In the genomic region with DNA sequence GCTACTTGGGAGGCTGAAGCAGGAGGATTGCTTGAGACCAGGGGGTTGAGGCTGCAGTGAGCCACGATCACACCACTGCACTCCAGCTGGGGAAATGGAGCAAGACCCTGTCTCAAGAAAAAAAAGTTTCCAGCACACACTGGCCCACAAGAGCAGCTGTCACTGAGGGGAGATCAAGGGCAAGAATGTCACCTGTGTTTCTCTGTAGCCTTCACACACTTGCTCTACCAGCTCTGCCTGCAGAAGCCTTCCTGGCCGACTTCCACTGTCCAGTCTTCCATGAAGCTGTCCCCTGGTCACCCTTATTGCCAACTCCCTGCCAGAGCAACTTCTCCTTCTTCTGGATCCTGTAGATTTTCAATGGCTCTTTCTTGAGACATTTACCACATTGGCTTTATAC, we compare ENCODE assay signal across 35 cellular contexts.
"Had no signal": no experiment of that assay in that cellular context is flagged by ENCODE, and none has a peak within 500 bp of the region (broad histone marks: within the 10 kb centered on the region; RNA-seq: fewer than 3 reads in every experiment).

No MANE protein-coding gene starts in this region.

- H3K27ac ChIP-seq: breast epithelium, cardiac muscle cell, colonic mucosa, dorsolateral prefrontal cortex, epithelial cell of prostate, WERI-Rb-1 had no signal

- H3K36me3 Mint-ChIP-seq: activated CD4-positive, alpha-beta memory T cell treated with anti-CD3 and anti-CD28 coated beads for 36 hours; activated naive CD8-positive, alpha-beta T cell; brain had no signal

- H3K27me3 Mint-ChIP-seq: activated CD4-positive, alpha-beta T cell treated with anti-CD3 and anti-CD28 coated beads, Interleukin-2, amount 10 ng/mL, durations not matched to agents 24 days and 14 days; dendritic cell treated with granulocyte-macrophage colony-stimulating factor and Interleukin-4, amounts not matched to agents 40 ng/mL and 50 ng/mL, for 4 days had no signal

- FAIRE-seq: endometrium, endothelial cell of umbilical vein, frontal cortex had no signal

- H3K4me1 Mint-ChIP-seq: activated B cell treated with CpG ODN at 0.5 μM for 24 hours; activated CD4-positive, alpha-beta T cell treated with anti-CD3 and anti-CD28 coated beads for 36 hours; activated CD4-positive, alpha-beta T cell treated with anti-CD3 and anti-CD28 coated beads, Interleukin-2, amount 10 ng/mL, durations not matched to agents 24 days and 14 days; activated T-helper 17 cell treated with anti-CD3 and anti-CD28 coated beads, Interleukin-2, amount 50 U/mL, for 72 hours had no signal

- H3K4me3 ChIP-seq: breast epithelium, cardiac muscle cell, colonic mucosa, dorsolateral prefrontal cortex had no signal

- ATAC-seq: activated CD4-positive, alpha-beta T cell treated with anti-CD3 and anti-CD28 coated beads for 36 hours; activated CD4-positive, CD25-positive, alpha-beta regulatory T cell treated with anti-CD3 and anti-CD28 coated beads, Interleukin-2, amount 50 U/mL, for 24 hours; activated CD8-positive, alpha-beta T cell treated with anti-CD3 and anti-CD28 coated beads, Interleukin-2, amount 10 ng/mL, durations not matched to agents 7 days and 5 days; activated T-cell treated with anti-CD3 and anti-CD28 coated beads, Interleukin-2, amount 50 U/mL, for 4 hours; activated T-helper 17 cell treated with anti-CD3 and anti-CD28 coated beads, Interleukin-2, amount 50 U/mL, for 72 hours; effector memory CD8-positive, alpha-beta T cell; T-helper 17 cell had no signal

- H3K27ac Mint-ChIP-seq: activated B cell treated with CpG ODN at 0.5 μM for 24 hours; activated CD4-positive, alpha-beta memory T cell treated with anti-CD3 and anti-CD28 coated beads for 36 hours; activated CD4-positive, alpha-beta T cell treated with anti-CD3 and anti-CD28 coated beads for 36 hours; activated CD4-positive, alpha-beta T cell treated with anti-CD3 and anti-CD28 coated beads, Interleukin-2, amount 10 ng/mL, durations not matched to agents 24 days and 14 days; activated CD8-positive, alpha-beta T cell treated with anti-CD3 and anti-CD28 coated beads, Interleukin-2, amount 10 ng/mL, durations not matched to agents 7 days and 5 days; activated naive CD8-positive, alpha-beta T cell; activated T-helper 17 cell treated with anti-CD3 and anti-CD28 coated beads, Interleukin-2, amount 50 U/mL, for 72 hours; brain; dendritic cell treated with granulocyte-macrophage colony-stimulating factor and Interleukin-4, amounts not matched to agents 40 ng/mL and 50 ng/mL, for 4 days; effector memory CD8-positive, alpha-beta T cell; T-helper 17 cell; T-helper 2 cell treated with Interferon-gamma antibody and Interleukin-4, amounts not matched to agents 5 μg/mL and 100 μg/mL, for 36 hours had no signal

- H3K4me1 ChIP-seq: breast epithelium, colonic mucosa had no signal

- H3K36me3 ChIP-seq: breast epithelium, cardiac muscle cell, colonic mucosa, WERI-Rb-1 had no signal

- H3K9me3 Mint-ChIP-seq: activated B cell treated with CpG ODN at 0.5 μM for 24 hours; activated CD4-positive, alpha-beta memory T cell treated with anti-CD3 and anti-CD28 coated beads for 36 hours; activated CD4-positive, alpha-beta T cell treated with anti-CD3 and anti-CD28 coated beads, Interleukin-2, amount 10 ng/mL, durations not matched to agents 24 days and 14 days; activated T-cell treated with anti-CD3 and anti-CD28 coated beads, Interleukin-2, amount 50 U/mL, for 4 hours; activated T-helper 17 cell treated with anti-CD3 and anti-CD28 coated beads, Interleukin-2, amount 50 U/mL, for 72 hours; dendritic cell treated with granulocyte-macrophage colony-stimulating factor and Interleukin-4, amounts not matched to agents 40 ng/mL and 50 ng/mL, for 4 days; effector memory CD8-positive, alpha-beta T cell; T-helper 2 cell treated with Interferon-gamma antibody and Interleukin-4, amounts not matched to agents 5 μg/mL and 100 μg/mL, for 36 hours had no signal

- H3K27me3 ChIP-seq: cardiac muscle cell, colonic mucosa had no signal

- H3K9me3 ChIP-seq: breast epithelium, colonic mucosa had no signal

- H3K4me3 Mint-ChIP-seq: activated B cell treated with CpG ODN at 0.5 μM for 24 hours; activated CD4-positive, alpha-beta memory T cell treated with anti-CD3 and anti-CD28 coated beads for 36 hours; activated CD4-positive, alpha-beta T cell treated with anti-CD3 and anti-CD28 coated beads for 36 hours; activated CD4-positive, alpha-beta T cell treated with anti-CD3 and anti-CD28 coated beads, Interleukin-2, amount 10 ng/mL, durations not matched to agents 24 days and 14 days; activated CD8-positive, alpha-beta T cell treated with anti-CD3 and anti-CD28 coated beads, Interleukin-2, amount 10 ng/mL, durations not matched to agents 7 days and 5 days; activated naive CD8-positive, alpha-beta T cell; activated T-cell treated with anti-CD3 and anti-CD28 coated beads, Interleukin-2, amount 50 U/mL, for 4 hours; activated T-helper 17 cell treated with anti-CD3 and anti-CD28 coated beads, Interleukin-2, amount 50 U/mL, for 72 hours; brain; dendritic cell treated with granulocyte-macrophage colony-stimulating factor and Interleukin-4, amounts not matched to agents 40 ng/mL and 50 ng/mL, for 4 days; effector memory CD8-positive, alpha-beta T cell; T-helper 17 cell; T-helper 2 cell treated with Interferon-gamma antibody and Interleukin-4, amounts not matched to agents 5 μg/mL and 100 μg/mL, for 36 hours had no signal

- DNase-seq: activated B cell treated with CpG ODN at 0.5 μM for 24 hours; activated CD4-positive, alpha-beta memory T cell treated with anti-CD3 and anti-CD28 coated beads for 36 hours; activated CD4-positive, alpha-beta T cell treated with anti-CD3 and anti-CD28 coated beads for 36 hours; activated CD4-positive, alpha-beta T cell treated with anti-CD3 and anti-CD28 coated beads, Interleukin-2, amount 10 ng/mL, durations not matched to agents 24 days and 14 days; activated CD8-positive, alpha-beta T cell treated with anti-CD3 and anti-CD28 coated beads, Interleukin-2, amount 10 ng/mL, durations not matched to agents 7 days and 5 days; activated effector memory CD4-positive, alpha-beta T cell treated with Interleukin-2 at 50 U/mL for 16 hours; activated gamma-delta T cell treated with Interleukin-2 at 50 U/mL for 16 hours; activated naive CD4-positive, alpha-beta T cell treated with anti-CD3 and anti-CD28 coated beads, Interleukin-2, amount 50 U/mL, for 16 hours; activated naive CD4-positive, alpha-beta T cell treated with Interleukin-2 at 50 U/mL for 16 hours; activated T-cell treated with anti-CD3 and anti-CD28 coated beads, Interleukin-2, amount 50 U/mL, for 4 hours; amygdala; aorta; central memory CD4-positive, alpha-beta T cell; cerebellar nuclear complex; colonic mucosa; dorsolateral prefrontal cortex; effector CD4-positive, alpha-beta T cell; effector memory CD8-positive, alpha-beta T cell; foreskin fibroblast; T-helper 1 cell; T-helper 17 cell; T1000; WERI-Rb-1 had no signal
